Comparison of ENCODE assay signal across 10 cellular contexts in the genomic region with DNA sequence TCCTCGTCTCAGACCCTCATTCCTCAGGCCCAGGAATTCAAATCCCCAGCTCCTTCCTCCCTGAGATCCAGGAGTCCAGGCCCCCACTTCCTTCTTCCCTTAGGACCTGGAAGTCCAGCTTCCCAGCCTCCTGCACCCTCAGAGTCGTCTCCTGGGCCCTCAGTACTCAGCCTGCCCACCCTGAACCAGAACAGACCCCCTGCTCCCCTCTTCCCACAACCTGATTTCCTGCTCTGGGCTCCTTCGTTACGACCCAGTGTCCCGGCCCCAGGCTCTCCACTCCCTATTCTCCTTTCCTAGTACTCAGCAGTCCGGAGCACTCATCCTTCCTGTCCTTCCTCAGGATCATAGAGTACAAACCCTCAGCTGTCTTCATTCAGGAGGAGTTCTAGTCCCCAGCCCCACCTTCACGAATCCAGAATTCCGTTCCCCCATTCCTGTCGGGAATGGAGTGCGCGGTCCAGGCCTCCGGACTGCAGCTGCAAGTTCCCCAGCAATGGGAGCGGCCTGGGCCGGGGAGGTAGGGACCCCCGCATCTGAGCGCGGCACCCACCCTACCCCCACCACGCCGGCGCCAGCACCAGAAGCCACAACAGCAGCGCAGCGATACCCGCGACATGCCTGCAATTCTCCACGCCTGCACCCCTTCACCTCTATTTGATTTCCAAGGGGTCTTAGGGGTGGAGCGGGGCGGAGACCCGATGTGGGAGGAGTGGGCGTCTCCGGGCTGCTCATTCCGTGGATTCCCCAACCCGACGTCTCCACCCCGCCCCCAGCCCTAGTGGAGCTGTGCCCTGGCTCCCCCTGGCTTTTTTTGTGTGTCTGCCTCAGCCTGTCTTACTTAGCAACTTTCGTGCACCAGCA. TPM values are rescaled to one million over a fixed set of nuclear protein-coding genes. Genes with fewer than 3 reads are reported as not detected.
A peak's percentile ranks its signal among the peaks of the same experiment; 100 is the strongest.
DNase-seq lines count a peak whose midpoint lies in the region; ATAC-seq, FAIRE-seq and TF ChIP-seq lines count a peak whose summit lies in the region.
"Had no signal": no experiment of that assay in that cellular context is flagged by ENCODE, and none has a peak within 500 bp of the region (broad histone marks: within the 10 kb centered on the region; RNA-seq: fewer than 3 reads in every experiment).

No MANE protein-coding gene starts in this region.

- H3K27ac Mint-ChIP-seq in activated CD4-positive, alpha-beta T cell treated with anti-CD3 and anti-CD28 coated beads for 36 hours, result peak overlapping the region; percentile 42
- peak overlapping the region; percentile 72 for H3K27ac Mint-ChIP-seq in activated naive CD8-positive, alpha-beta T cell treated with anti-CD3 and anti-CD28 coated beads, Interleukin-2, amount 10 ng/mL, durations not matched to agents 7 days and 5 days

- peak overlapping the region; percentile 22 for H3K9ac ChIP-seq in keratinocyte (ENCODE audit: control insufficient read depth, extremely low read depth, insufficient read depth, low read length)

- ATAC-seq in activated CD4-positive, alpha-beta T cell treated with anti-CD3 and anti-CD28 coated beads for 36 hours, result no peak
- no peak for ATAC-seq in activated naive CD8-positive, alpha-beta T cell treated with anti-CD3 and anti-CD28 coated beads, Interleukin-2, amount 10 ng/mL, durations not matched to agents 7 days and 5 days (ENCODE audit: low read depth)
- no peak for ATAC-seq in HG02610 (IDR thresholded peaks at IDR 0.05; ENCODE audit: unreplicated experiment)

- no peak for FAIRE-seq in keratinocyte (lab: Jason Lieb, UNC)

- H3K27ac ChIP-seq in keratinocyte (ENCODE audit: control insufficient read depth, insufficient read depth, low read length) (no peak overlapping the region), temporal lobe (ENCODE audit: low read depth, low read length) (peak overlapping the region; percentile 36)

- H3K9me1 ChIP-seq in keratinocyte (ENCODE audit: control insufficient read depth, extremely low read depth, insufficient read depth, low read length), result no peaks in the 10 kb centered on the region

- peak; percentile 63 for DNase-seq in activated CD4-positive, alpha-beta T cell treated with anti-CD3 and anti-CD28 coated beads for 36 hours
- DNase-seq in activated CD4-positive, alpha-beta T cell treated with anti-CD3 and anti-CD28 coated beads, Interleukin-2, amount 50 U/mL, for 4 hours, result no peak
- DNase-seq in activated naive CD8-positive, alpha-beta T cell treated with anti-CD3 and anti-CD28 coated beads, Interleukin-2, amount 10 ng/mL, durations not matched to agents 7 days and 5 days, result peak; percentile 44
- no peak for DNase-seq in keratinocyte (ENCODE audit: low read depth, low spot score)
- DNase-seq in C1 segment of cervical spinal cord (lab: John Stamatoyannopoulos, UW), result no peak
- no peak for DNase-seq in NCI-H1105 treated with DMSO at 0.1 percent for 48 hours (lab: John Stamatoyannopoulos, UW)
- DNase-seq: COR-L47 had no signal

- no peak for TF ChIP-seq CTCF in keratinocyte (optimal IDR thresholded peaks at IDR 0.05 in 1 of 3, IDR thresholded peaks at IDR 0.05 in 1 of 3, conservative IDR thresholded peaks at IDR 0.05 in 1 of 3; ENCODE audit: extremely low read depth in 1 of 3, insufficient read depth in 2 of 3, low read length in 3 of 3)

- H3K36me3 ChIP-seq in keratinocyte (ENCODE audit: control insufficient read depth in 2 of 2, extremely low read depth in 1 of 2, insufficient read depth in 2 of 2, low read length in 2 of 2), result peaks cover 15 to 16% of the 10 kb centered on the region in 2 experiments

- POLR2A ChIA-PET in activated CD4-positive, alpha-beta T cell treated with anti-CD3 and anti-CD28 coated beads for 36 hours (lab: Charles Lee), result interaction anchor here (0.6 kb wide), 1 partner anchor 721 kb away, joined by 3 read pairs; the partner anchor contains the start of gene ZNF780A
- POLR2A ChIA-PET in activated naive CD8-positive, alpha-beta T cell treated with anti-CD3 and anti-CD28 coated beads, Interleukin-2, amount 10 ng/mL, durations not matched to agents 7 days and 5 days (lab: Charles Lee), result no interaction called here

- intact Hi-C loops in activated CD4-positive, alpha-beta T cell treated with anti-CD3 and anti-CD28 coated beads for 36 hours (cut with DNase I, micrococcal nuclease), result no loop called here

- peaks cover 3% of the 10 kb centered on the region for H3K27me3 Mint-ChIP-seq in activated CD4-positive, alpha-beta T cell treated with anti-CD3 and anti-CD28 coated beads for 36 hours
- peaks cover 20% of the 10 kb centered on the region for H3K27me3 Mint-ChIP-seq in activated naive CD8-positive, alpha-beta T cell treated with anti-CD3 and anti-CD28 coated beads, Interleukin-2, amount 10 ng/mL, durations not matched to agents 7 days and 5 days

- H3K9me3 ChIP-seq in keratinocyte (ENCODE audit: control insufficient read depth, low read depth, low read length), result no peaks in the 10 kb centered on the region

- H3K9me3 Mint-ChIP-seq in activated CD4-positive, alpha-beta T cell treated with anti-CD3 and anti-CD28 coated beads for 36 hours (ENCODE audit: low read depth), result no peaks in the 10 kb centered on the region
- H3K9me3 Mint-ChIP-seq in activated naive CD8-positive, alpha-beta T cell treated with anti-CD3 and anti-CD28 coated beads, Interleukin-2, amount 10 ng/mL, durations not matched to agents 7 days and 5 days, result no peaks in the 10 kb centered on the region

- no peak overlapping the region for H3K4me3 ChIP-seq in keratinocyte (ENCODE audit: control insufficient read depth in 2 of 3, extremely low read depth in 1 of 3, insufficient read depth in 2 of 3, low read depth in 1 of 3, low read length in 3 of 3)

- no peaks in the 10 kb centered on the region for H3K27me3 ChIP-seq in keratinocyte (ENCODE audit: control insufficient read depth, extremely low read depth, insufficient read depth, low read length)

- dilution Hi-C loops in keratinocyte (cut with MboI; ENCODE audit: extremely low pct_ligation_motif_present, low sequenced_read_pairs), result no loop called here

- peaks cover 4% of the 10 kb centered on the region for H4K20me1 ChIP-seq in keratinocyte (ENCODE audit: control insufficient read depth, extremely low read depth, insufficient read depth, low read length)

- peaks cover 3% of the 10 kb centered on the region for H3K79me2 ChIP-seq in keratinocyte (ENCODE audit: control insufficient read depth, insufficient read depth, low read length)

- CTCF ChIA-PET in activated CD4-positive, alpha-beta T cell treated with anti-CD3 and anti-CD28 coated beads for 36 hours (lab: Charles Lee), result no interaction called here

- H2AFZ ChIP-seq in keratinocyte (ENCODE audit: control insufficient read depth, low read length), result no peak overlapping the region

- peaks cover 17% of the 10 kb centered on the region for H3K36me3 Mint-ChIP-seq in activated CD4-positive, alpha-beta T cell treated with anti-CD3 and anti-CD28 coated beads for 36 hours (ENCODE audit: low read depth)
- H3K36me3 Mint-ChIP-seq in activated naive CD8-positive, alpha-beta T cell treated with anti-CD3 and anti-CD28 coated beads, Interleukin-2, amount 10 ng/mL, durations not matched to agents 7 days and 5 days, result peaks cover 11% of the 10 kb centered on the region

- peak overlapping the region; percentile 72 for H3K4me3 Mint-ChIP-seq in activated CD4-positive, alpha-beta T cell treated with anti-CD3 and anti-CD28 coated beads for 36 hours
- peak overlapping the region; percentile 94 for H3K4me3 Mint-ChIP-seq in activated naive CD8-positive, alpha-beta T cell treated with anti-CD3 and anti-CD28 coated beads, Interleukin-2, amount 10 ng/mL, durations not matched to agents 7 days and 5 days

- peaks cover 32% of the 10 kb centered on the region for H3K4me1 Mint-ChIP-seq in activated CD4-positive, alpha-beta T cell treated with anti-CD3 and anti-CD28 coated beads for 36 hours
- peaks cover 31% of the 10 kb centered on the region for H3K4me1 Mint-ChIP-seq in activated naive CD8-positive, alpha-beta T cell treated with anti-CD3 and anti-CD28 coated beads, Interleukin-2, amount 10 ng/mL, durations not matched to agents 7 days and 5 days

- peaks cover 18% of the 10 kb centered on the region for H3K4me1 ChIP-seq in keratinocyte (ENCODE audit: control insufficient read depth, extremely low read depth, insufficient read depth, low read length)

- peak overlapping the region; percentile 58 for H3K4me2 ChIP-seq in keratinocyte (ENCODE audit: control insufficient read depth, extremely low read depth, insufficient read depth, low read depth, low read length)

RNA-seq across cellular contexts. Expression of gene EGLN2, which starts 12.7 kb away (rescaled TPM):
- 10 to 100 TPM; 85.6 to 86.6 TPM for total RNA-seq in activated CD4-positive, alpha-beta T cell treated with anti-CD3 and anti-CD28 coated beads for 36 hours
- 100 to 1,000 TPM; 158 to 159 TPM for total RNA-seq in activated naive CD8-positive, alpha-beta T cell treated with anti-CD3 and anti-CD28 coated beads, Interleukin-2, amount 10 ng/mL, durations not matched to agents 7 days and 5 days
- 31.6 to 57.0 TPM (median 41.0 TPM) in 3 replicates for polyA plus RNA-seq in keratinocyte
- 7.2 TPM for polyA plus RNA-seq in keratinocyte (2011; ENCODE audit: low read depth)
- 27.7 and 50.2 TPM in 2 replicates for polyA plus RNA-seq in keratinocyte (2011; cell fraction: cytosol; rRNA removed)
- polyA plus RNA-seq in keratinocyte (2011; cell fraction: nucleus; rRNA removed), result 39.8 and 58.0 TPM in 2 replicates
- polyA plus RNA-seq in keratinocyte (2012; ENCODE audit: low replicate concordance), result 27.9 and 71.5 TPM in 2 replicates
- 40.5 to 110 TPM (median 61.5 TPM) in 3 replicates for polyA minus RNA-seq in keratinocyte
- 56.8 TPM for polyA minus RNA-seq in keratinocyte (2011; cell fraction: cytosol; rRNA and poly(A)+ RNA removed)
- 23.4 and 25.2 TPM in 2 replicates for polyA minus RNA-seq in keratinocyte (2011; cell fraction: nucleus; rRNA and poly(A)+ RNA removed)
- total RNA-seq in temporal lobe, result 34.9 TPM

RNA-seq across cellular contexts. Expression of gene RAB4B, which starts 33.7 kb away (rescaled TPM):
- 10 to 100 TPM; 26.4 to 33.7 TPM for total RNA-seq in activated CD4-positive, alpha-beta T cell treated with anti-CD3 and anti-CD28 coated beads for 36 hours
- 10 to 100 TPM; 53.1 to 57.7 TPM for total RNA-seq in activated naive CD8-positive, alpha-beta T cell treated with anti-CD3 and anti-CD28 coated beads, Interleukin-2, amount 10 ng/mL, durations not matched to agents 7 days and 5 days
- polyA plus RNA-seq in keratinocyte, result 13.2 to 17.1 TPM (median 15.0 TPM) in 3 replicates
- 3.4 TPM for polyA plus RNA-seq in keratinocyte (2011; ENCODE audit: low read depth)
- polyA plus RNA-seq in keratinocyte (2011; cell fraction: cytosol; rRNA removed), result 7.1 and 14.2 TPM in 2 replicates
- polyA plus RNA-seq in keratinocyte (2011; cell fraction: nucleus; rRNA removed), result 21.7 and 25.9 TPM in 2 replicates
- polyA plus RNA-seq in keratinocyte (2012; ENCODE audit: low replicate concordance), result 15.7 and 20.3 TPM in 2 replicates
- 7.4 to 21.5 TPM (median 7.7 TPM) in 3 replicates for polyA minus RNA-seq in keratinocyte
- 11.7 TPM for polyA minus RNA-seq in keratinocyte (2011; cell fraction: cytosol; rRNA and poly(A)+ RNA removed)
- polyA minus RNA-seq in keratinocyte (2011; cell fraction: nucleus; rRNA and poly(A)+ RNA removed), result 1.9 and 2.9 TPM in 2 replicates
- 9.8 TPM for total RNA-seq in temporal lobe

RNA-seq across cellular contexts. Expression of gene MIA, which starts 36.4 kb away (rescaled TPM):
- total RNA-seq in activated CD4-positive, alpha-beta T cell treated with anti-CD3 and anti-CD28 coated beads for 36 hours, result under 1 TPM in 1 of 2 experiments, not detected in 1; 0.57 TPM
- total RNA-seq in activated naive CD8-positive, alpha-beta T cell treated with anti-CD3 and anti-CD28 coated beads, Interleukin-2, amount 10 ng/mL, durations not matched to agents 7 days and 5 days, result 1 to 10 TPM; 3.0 TPM
- 3.4 to 7.4 TPM (median 5.5 TPM) in 3 replicates for polyA plus RNA-seq in keratinocyte
- not detected for polyA plus RNA-seq in keratinocyte (2011; ENCODE audit: low read depth)
- polyA plus RNA-seq in keratinocyte (2011; cell fraction: cytosol; rRNA removed), result 2.2 and 6.2 TPM in 2 replicates
- polyA plus RNA-seq in keratinocyte (2011; cell fraction: nucleus; rRNA removed), result 0.76 and 3.1 TPM in 2 replicates
- polyA plus RNA-seq in keratinocyte (2012; ENCODE audit: low replicate concordance), result 2.2 and 15.4 TPM in 2 replicates
- 2.4 to 8.9 TPM (median 5.7 TPM) in 3 replicates for polyA minus RNA-seq in keratinocyte
- polyA minus RNA-seq in keratinocyte (2011; cell fraction: cytosol; rRNA and poly(A)+ RNA removed), result not detected
- 3.2 TPM in 1 of 2 replicates, not detected in the other for polyA minus RNA-seq in keratinocyte (2011; cell fraction: nucleus; rRNA and poly(A)+ RNA removed)
- 0.74 TPM for total RNA-seq in temporal lobe

RNA-seq across cellular contexts. Expression of gene CYP2A6, which starts 38.5 kb away (rescaled TPM):
- total RNA-seq in activated CD4-positive, alpha-beta T cell treated with anti-CD3 and anti-CD28 coated beads for 36 hours, result not detected
- total RNA-seq in activated naive CD8-positive, alpha-beta T cell treated with anti-CD3 and anti-CD28 coated beads, Interleukin-2, amount 10 ng/mL, durations not matched to agents 7 days and 5 days, result under 1 TPM; 0.28 to 0.55 TPM
- not detected in 3 replicates for polyA plus RNA-seq in keratinocyte
- not detected for polyA plus RNA-seq in keratinocyte (2011; ENCODE audit: low read depth)
- not detected in 2 replicates for polyA plus RNA-seq in keratinocyte (2011; cell fraction: cytosol; rRNA removed)
- polyA plus RNA-seq in keratinocyte (2011; cell fraction: nucleus; rRNA removed), result not detected in 2 replicates
- not detected in 2 replicates for polyA plus RNA-seq in keratinocyte (2012; ENCODE audit: low replicate concordance)
- not detected in 3 replicates for polyA minus RNA-seq in keratinocyte
- polyA minus RNA-seq in keratinocyte (2011; cell fraction: cytosol; rRNA and poly(A)+ RNA removed), result not detected
- polyA minus RNA-seq in keratinocyte (2011; cell fraction: nucleus; rRNA and poly(A)+ RNA removed), result not detected in 2 replicates
- not detected for total RNA-seq in temporal lobe
- total RNA-seq: cerebellum had no signal

Comparison
In these comparisons a context has a peak if more than half of its experiments do, and no peak if none do; other contexts are left out.
1. DNase-seq: peak in activated CD4-positive, alpha-beta T cell treated with anti-CD3 and anti-CD28 coated beads for 36 hours (single experiment) and activated naive CD8-positive, alpha-beta T cell treated with anti-CD3 and anti-CD28 coated beads, Interleukin-2, amount 10 ng/mL, durations not matched to agents 7 days and 5 days (single experiment); none in activated CD4-positive, alpha-beta T cell treated with anti-CD3 and anti-CD28 coated beads, Interleukin-2, amount 50 U/mL, for 4 hours (0 of 2), keratinocyte (single experiment), C1 segment of cervical spinal cord (0 of 14) and NCI-H1105 treated with DMSO at 0.1 percent for 48 hours (single experiment).